2 cellular contexts compared by ENCODE assay signal in the genomic region with DNA sequence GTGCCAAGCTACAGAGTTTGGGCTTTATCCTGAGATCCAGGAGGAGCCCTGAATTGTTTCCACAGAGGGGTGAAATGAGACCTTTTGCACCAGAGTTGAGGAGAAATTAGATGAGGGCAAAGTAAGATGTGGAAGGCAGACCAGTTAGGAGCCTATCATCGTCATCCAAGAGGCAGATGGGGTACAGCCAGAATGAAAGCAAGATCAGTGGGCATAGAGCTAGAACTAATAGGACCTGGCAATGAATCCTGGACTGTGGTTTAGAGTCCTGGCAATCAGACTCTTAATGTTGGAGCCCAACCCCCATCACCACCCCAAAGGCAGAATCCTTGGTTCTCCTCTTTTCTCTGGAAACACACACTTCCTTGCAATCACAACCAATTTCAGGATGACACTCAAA.
TF ChIP-seq lines count a peak whose summit lies in the region.

No MANE protein-coding gene starts in this region.

TF ChIP-seq in GM23338, 12 proteins besides CTCF, POLR2A, EP300 and RAD21:
- TF ChIP-seq, protein P1, sequence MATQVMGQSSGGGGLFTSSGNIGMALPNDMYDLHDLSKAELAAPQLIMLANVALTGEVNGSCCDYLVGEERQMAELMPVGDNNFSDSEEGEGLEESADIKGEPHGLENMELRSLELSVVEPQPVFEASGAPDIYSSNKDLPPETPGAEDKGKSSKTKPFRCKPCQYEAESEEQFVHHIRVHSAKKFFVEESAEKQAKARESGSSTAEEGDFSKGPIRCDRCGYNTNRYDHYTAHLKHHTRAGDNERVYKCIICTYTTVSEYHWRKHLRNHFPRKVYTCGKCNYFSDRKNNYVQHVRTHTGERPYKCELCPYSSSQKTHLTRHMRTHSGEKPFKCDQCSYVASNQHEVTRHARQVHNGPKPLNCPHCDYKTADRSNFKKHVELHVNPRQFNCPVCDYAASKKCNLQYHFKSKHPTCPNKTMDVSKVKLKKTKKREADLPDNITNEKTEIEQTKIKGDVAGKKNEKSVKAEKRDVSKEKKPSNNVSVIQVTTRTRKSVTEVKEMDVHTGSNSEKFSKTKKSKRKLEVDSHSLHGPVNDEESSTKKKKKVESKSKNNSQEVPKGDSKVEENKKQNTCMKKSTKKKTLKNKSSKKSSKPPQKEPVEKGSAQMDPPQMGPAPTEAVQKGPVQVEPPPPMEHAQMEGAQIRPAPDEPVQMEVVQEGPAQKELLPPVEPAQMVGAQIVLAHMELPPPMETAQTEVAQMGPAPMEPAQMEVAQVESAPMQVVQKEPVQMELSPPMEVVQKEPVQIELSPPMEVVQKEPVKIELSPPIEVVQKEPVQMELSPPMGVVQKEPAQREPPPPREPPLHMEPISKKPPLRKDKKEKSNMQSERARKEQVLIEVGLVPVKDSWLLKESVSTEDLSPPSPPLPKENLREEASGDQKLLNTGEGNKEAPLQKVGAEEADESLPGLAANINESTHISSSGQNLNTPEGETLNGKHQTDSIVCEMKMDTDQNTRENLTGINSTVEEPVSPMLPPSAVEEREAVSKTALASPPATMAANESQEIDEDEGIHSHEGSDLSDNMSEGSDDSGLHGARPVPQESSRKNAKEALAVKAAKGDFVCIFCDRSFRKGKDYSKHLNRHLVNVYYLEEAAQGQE (IDR thresholded peaks at IDR 0.05; ENCODE audit: unreplicated experiment) = no peak
- TF ChIP-seq ZNF331 (CRISPR knock-in tag; IDR thresholded peaks at IDR 0.05; ENCODE audit: low read depth) = no peak
- TF ChIP-seq, protein P2, sequence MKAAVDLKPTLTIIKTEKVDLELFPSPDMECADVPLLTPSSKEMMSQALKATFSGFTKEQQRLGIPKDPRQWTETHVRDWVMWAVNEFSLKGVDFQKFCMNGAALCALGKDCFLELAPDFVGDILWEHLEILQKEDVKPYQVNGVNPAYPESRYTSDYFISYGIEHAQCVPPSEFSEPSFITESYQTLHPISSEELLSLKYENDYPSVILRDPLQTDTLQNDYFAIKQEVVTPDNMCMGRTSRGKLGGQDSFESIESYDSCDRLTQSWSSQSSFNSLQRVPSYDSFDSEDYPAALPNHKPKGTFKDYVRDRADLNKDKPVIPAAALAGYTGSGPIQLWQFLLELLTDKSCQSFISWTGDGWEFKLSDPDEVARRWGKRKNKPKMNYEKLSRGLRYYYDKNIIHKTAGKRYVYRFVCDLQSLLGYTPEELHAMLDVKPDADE (IDR thresholded peaks at IDR 0.05) = no peak
- TF ChIP-seq CREB1 (CRISPR knock-in tag; IDR thresholded peaks at IDR 0.05; ENCODE audit: low read depth) = no peak

TF ChIP-seq in K562, 482 proteins besides CTCF, POLR2A, EP300 and RAD21:
- TF ChIP-seq, protein P3, sequence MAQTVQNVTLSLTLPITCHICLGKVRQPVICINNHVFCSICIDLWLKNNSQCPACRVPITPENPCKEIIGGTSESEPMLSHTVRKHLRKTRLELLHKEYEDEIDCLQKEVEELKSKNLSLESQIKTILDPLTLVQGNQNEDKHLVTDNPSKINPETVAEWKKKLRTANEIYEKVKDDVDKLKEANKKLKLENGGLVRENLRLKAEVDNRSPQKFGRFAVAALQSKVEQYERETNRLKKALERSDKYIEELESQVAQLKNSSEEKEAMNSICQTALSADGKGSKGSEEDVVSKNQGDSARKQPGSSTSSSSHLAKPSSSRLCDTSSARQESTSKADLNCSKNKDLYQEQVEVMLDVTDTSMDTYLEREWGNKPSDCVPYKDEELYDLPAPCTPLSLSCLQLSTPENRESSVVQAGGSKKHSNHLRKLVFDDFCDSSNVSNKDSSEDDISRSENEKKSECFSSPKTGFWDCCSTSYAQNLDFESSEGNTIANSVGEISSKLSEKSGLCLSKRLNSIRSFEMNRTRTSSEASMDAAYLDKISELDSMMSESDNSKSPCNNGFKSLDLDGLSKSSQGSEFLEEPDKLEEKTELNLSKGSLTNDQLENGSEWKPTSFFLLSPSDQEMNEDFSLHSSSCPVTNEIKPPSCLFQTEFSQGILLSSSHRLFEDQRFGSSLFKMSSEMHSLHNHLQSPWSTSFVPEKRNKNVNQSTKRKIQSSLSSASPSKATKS (CRISPR knock-in tag; IDR thresholded peaks at IDR 0.05) = no peak
- TF ChIP-seq SMARCA4 (IDR thresholded peaks at IDR 0.05) (no peak), ZNF584 (CRISPR knock-in tag; IDR thresholded peaks at IDR 0.05; ENCODE audit: low read depth) (no peak), ZNF586 (CRISPR knock-in tag; conservative IDR thresholded peaks at IDR 0.05) (no peak), BRF1 (IDR thresholded peaks at IDR 0.05; ENCODE audit: borderline replicate concordance, extremely low read depth, insufficient read length) (no peak), EHMT2 (IDR thresholded peaks at IDR 0.05) (no peak), SUPT5H (IDR thresholded peaks at IDR 0.05) (no peak), CBFA2T3 (IDR thresholded peaks at IDR 0.05) (no peak)
- TF ChIP-seq, protein P4, sequence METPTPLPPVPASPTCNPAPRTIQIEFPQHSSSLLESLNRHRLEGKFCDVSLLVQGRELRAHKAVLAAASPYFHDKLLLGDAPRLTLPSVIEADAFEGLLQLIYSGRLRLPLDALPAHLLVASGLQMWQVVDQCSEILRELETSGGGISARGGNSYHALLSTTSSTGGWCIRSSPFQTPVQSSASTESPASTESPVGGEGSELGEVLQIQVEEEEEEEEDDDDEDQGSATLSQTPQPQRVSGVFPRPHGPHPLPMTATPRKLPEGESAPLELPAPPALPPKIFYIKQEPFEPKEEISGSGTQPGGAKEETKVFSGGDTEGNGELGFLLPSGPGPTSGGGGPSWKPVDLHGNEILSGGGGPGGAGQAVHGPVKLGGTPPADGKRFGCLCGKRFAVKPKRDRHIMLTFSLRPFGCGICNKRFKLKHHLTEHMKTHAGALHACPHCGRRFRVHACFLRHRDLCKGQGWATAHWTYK (CRISPR knock-in tag; IDR thresholded peaks at IDR 0.05) = no peak
- TF ChIP-seq, protein P5, sequence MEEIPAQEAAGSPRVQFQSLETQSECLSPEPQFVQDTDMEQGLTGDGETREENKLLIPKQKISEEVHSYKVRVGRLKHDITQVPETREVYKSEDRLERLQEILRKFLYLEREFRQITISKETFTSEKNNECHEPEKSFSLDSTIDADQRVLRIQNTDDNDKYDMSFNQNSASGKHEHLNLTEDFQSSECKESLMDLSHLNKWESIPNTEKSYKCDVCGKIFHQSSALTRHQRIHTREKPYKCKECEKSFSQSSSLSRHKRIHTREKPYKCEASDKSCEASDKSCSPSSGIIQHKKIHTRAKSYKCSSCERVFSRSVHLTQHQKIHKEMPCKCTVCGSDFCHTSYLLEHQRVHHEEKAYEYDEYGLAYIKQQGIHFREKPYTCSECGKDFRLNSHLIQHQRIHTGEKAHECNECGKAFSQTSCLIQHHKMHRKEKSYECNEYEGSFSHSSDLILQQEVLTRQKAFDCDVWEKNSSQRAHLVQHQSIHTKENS (CRISPR knock-in tag; IDR thresholded peaks at IDR 0.05) = no peak
- TF ChIP-seq, protein P6, sequence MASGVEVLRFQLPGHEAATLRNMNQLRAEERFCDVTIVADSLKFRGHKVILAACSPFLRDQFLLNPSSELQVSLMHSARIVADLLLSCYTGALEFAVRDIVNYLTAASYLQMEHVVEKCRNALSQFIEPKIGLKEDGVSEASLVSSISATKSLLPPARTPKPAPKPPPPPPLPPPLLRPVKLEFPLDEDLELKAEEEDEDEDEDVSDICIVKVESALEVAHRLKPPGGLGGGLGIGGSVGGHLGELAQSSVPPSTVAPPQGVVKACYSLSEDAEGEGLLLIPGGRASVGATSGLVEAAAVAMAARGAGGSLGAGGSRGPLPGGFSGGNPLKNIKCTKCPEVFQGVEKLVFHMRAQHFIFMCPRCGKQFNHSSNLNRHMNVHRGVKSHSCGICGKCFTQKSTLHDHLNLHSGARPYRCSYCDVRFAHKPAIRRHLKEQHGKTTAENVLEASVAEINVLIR (CRISPR knock-in tag; IDR thresholded peaks at IDR 0.05) = no peak
- TF ChIP-seq, protein P7, sequence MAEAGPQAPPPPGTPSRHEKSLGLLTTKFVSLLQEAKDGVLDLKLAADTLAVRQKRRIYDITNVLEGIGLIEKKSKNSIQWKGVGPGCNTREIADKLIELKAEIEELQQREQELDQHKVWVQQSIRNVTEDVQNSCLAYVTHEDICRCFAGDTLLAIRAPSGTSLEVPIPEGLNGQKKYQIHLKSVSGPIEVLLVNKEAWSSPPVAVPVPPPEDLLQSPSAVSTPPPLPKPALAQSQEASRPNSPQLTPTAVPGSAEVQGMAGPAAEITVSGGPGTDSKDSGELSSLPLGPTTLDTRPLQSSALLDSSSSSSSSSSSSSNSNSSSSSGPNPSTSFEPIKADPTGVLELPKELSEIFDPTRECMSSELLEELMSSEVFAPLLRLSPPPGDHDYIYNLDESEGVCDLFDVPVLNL (CRISPR knock-in tag; IDR thresholded peaks at IDR 0.05; ENCODE audit: low read depth) = no peak
